10 cellular contexts compared by ENCODE assay signal in genomic region chr5:151569132-151570046, GRCh38. TPM values are rescaled to one million over a fixed set of nuclear protein-coding genes. Genes with fewer than 3 reads are reported as not detected.
DNase-seq lines count a peak whose midpoint lies in the region; ATAC-seq, FAIRE-seq and TF ChIP-seq lines count a peak whose summit lies in the region.
"Had no signal": no experiment of that assay in that cellular context is flagged by ENCODE, and none has a peak within 500 bp of the region (broad histone marks: within the 10 kb centered on the region; RNA-seq: fewer than 3 reads in every experiment).

No MANE protein-coding gene starts in this region.

- H3K27ac Mint-ChIP-seq in activated B cell treated with CpG ODN at 0.5 μM for 24 hours (no peak overlapping the region), mesothelial cell of epicardium (peak overlapping the region; percentile 71)
- H3K27ac Mint-ChIP-seq: neural progenitor cell had no signal

- CTCF ChIA-PET in activated B cell treated with CpG ODN at 0.5 μM for 24 hours (lab: Charles Lee), result no interaction called here

- WGBS in prostate gland, result 66% methylated on average over 8 of the region's 8 CpGs

- TF ChIP-seq CTCF in activated B cell treated with CpG ODN at 0.5 μM for 24 hours (IDR thresholded peaks at IDR 0.05) (no peak), mesothelial cell of epicardium (IDR thresholded peaks at IDR 0.05; ENCODE audit: unreplicated experiment) (no peak), upper lobe of right lung (IDR thresholded peaks at IDR 0.05) (no peak), kidney (IDR thresholded peaks at IDR 0.05; ENCODE audit: borderline replicate concordance, extremely low read depth, insufficient read depth) (no peak), prostate gland (IDR thresholded peaks at IDR 0.05) (no peak)

- H3K36me3 Mint-ChIP-seq in activated B cell treated with CpG ODN at 0.5 μM for 24 hours (ENCODE audit: low read depth) (no peaks in the 10 kb centered on the region), mesothelial cell of epicardium (peaks cover 7% of the 10 kb centered on the region)
- H3K36me3 Mint-ChIP-seq: neural progenitor cell had no signal

- DNase-seq in activated B cell treated with CpG ODN at 0.5 μM for 24 hours (no peak), mesothelial cell of epicardium (ENCODE audit: low spot score in 2 of 2, unreplicated experiment in 2 of 2) (no peak), upper lobe of right lung (no peak), kidney (no peak), prostate gland (ENCODE audit: low spot score) (no peak), NCI-H2107 treated with DMSO at 0.1 percent for 48 hours (lab: John Stamatoyannopoulos, UW; ENCODE audit: unreplicated experiment) (no peak)
- DNase-seq: DMS79 treated with DMSO at 0.1 percent for 48 hours had no signal

- no peak overlapping the region for H3K9ac ChIP-seq in kidney (ENCODE audit: low read length in 2 of 2)
- H3K9ac ChIP-seq: neural progenitor cell had no signal

- no peaks in the 10 kb centered on the region for H3K27me3 Mint-ChIP-seq in activated B cell treated with CpG ODN at 0.5 μM for 24 hours
- no peaks in the 10 kb centered on the region for H3K27me3 Mint-ChIP-seq in mesothelial cell of epicardium (ENCODE audit: low read depth)

- H3K4me3 ChIP-seq in upper lobe of right lung (no peak overlapping the region), kidney (ENCODE audit: low read length in 2 of 2) (no peak overlapping the region), prostate gland (no peak overlapping the region)
- H3K4me3 ChIP-seq: neural progenitor cell had no signal

- H3K4me1 Mint-ChIP-seq in activated B cell treated with CpG ODN at 0.5 μM for 24 hours (peaks cover 19% of the 10 kb centered on the region), mesothelial cell of epicardium (peaks cover 25% of the 10 kb centered on the region)
- H3K4me1 Mint-ChIP-seq: neural progenitor cell had no signal

- no peaks in the 10 kb centered on the region for H3K4me1 ChIP-seq in upper lobe of right lung
- no peaks in the 10 kb centered on the region for H3K4me1 ChIP-seq in kidney (ENCODE audit: control insufficient read depth in 1 of 2, insufficient read depth in 1 of 2, low read depth in 1 of 2, low read length in 2 of 2)
- no peaks in the 10 kb centered on the region for H3K4me1 ChIP-seq in prostate gland (replicated peaks)
- H3K4me1 ChIP-seq: neural progenitor cell had no signal

- peak; percentile 74 for ATAC-seq in GM18511 (IDR thresholded peaks at IDR 0.05; ENCODE audit: unreplicated experiment)
- ATAC-seq in GM21723 (IDR thresholded peaks at IDR 0.05; ENCODE audit: unreplicated experiment), result peak; percentile 59
- peak; percentile 60 for ATAC-seq in activated B cell treated with CpG ODN at 0.5 μM for 24 hours (ENCODE audit: low read depth)
- ATAC-seq in upper lobe of right lung, result no peak

- no peak for FAIRE-seq in kidney (lab: Jason Lieb, UNC)

- H3K36me3 ChIP-seq in upper lobe of right lung, result no peaks in the 10 kb centered on the region
- no peaks in the 10 kb centered on the region for H3K36me3 ChIP-seq in kidney (ENCODE audit: control insufficient read depth in 1 of 2, insufficient read depth in 2 of 2, low read length in 2 of 2)
- H3K36me3 ChIP-seq in prostate gland, result no peaks in the 10 kb centered on the region
- H3K36me3 ChIP-seq: neural progenitor cell had no signal

- intact Hi-C loops in activated B cell treated with CpG ODN at 0.5 μM for 24 hours (cut with micrococcal nuclease) (no loop called here), upper lobe of right lung (cut with DNase I) (no loop called here), kidney (cut with DNase I) (no loop called here), prostate gland (cut with DNase I) (no loop called here)

- TF ChIP-seq POLR2A in prostate gland (IDR thresholded peaks at IDR 0.05), result no peak

- POLR2A ChIA-PET in activated B cell treated with CpG ODN at 0.5 μM for 24 hours (lab: Charles Lee), result interaction anchor here (0.6 kb wide), 1 partner anchor 8 kb away, joined by 10 read pairs; no protein-coding TSS in a partner anchor

- H3K9me3 Mint-ChIP-seq in activated B cell treated with CpG ODN at 0.5 μM for 24 hours (no peaks in the 10 kb centered on the region), mesothelial cell of epicardium (peaks cover 5% of the 10 kb centered on the region)

- H3K9me3 ChIP-seq in upper lobe of right lung, result no peaks in the 10 kb centered on the region
- H3K9me3 ChIP-seq in kidney (ENCODE audit: control insufficient read depth in 1 of 2, low read length in 2 of 2), result no peaks in the 10 kb centered on the region
- no peaks in the 10 kb centered on the region for H3K9me3 ChIP-seq in prostate gland

- H3K27me3 ChIP-seq in upper lobe of right lung (no peaks in the 10 kb centered on the region), prostate gland (replicated peaks; ENCODE audit: insufficient read depth) (no peaks in the 10 kb centered on the region)
- H3K27me3 ChIP-seq: neural progenitor cell had no signal

- no peak overlapping the region for H3K4me3 Mint-ChIP-seq in activated B cell treated with CpG ODN at 0.5 μM for 24 hours
- H3K4me3 Mint-ChIP-seq in mesothelial cell of epicardium, result no peak overlapping the region
- H3K4me3 Mint-ChIP-seq: neural progenitor cell had no signal

- H3K27ac ChIP-seq in upper lobe of right lung (no peak overlapping the region), kidney (ENCODE audit: low read depth in 2 of 2, low read length in 2 of 2) (no peak overlapping the region), prostate gland (no peak overlapping the region)
- H3K27ac ChIP-seq: neural progenitor cell had no signal

RNA-seq across cellular contexts. Expression of gene FAT2, which starts 21.7 kb away (rescaled TPM):
- 0.02 TPM in 2 replicates for total RNA-seq in activated B cell treated with CpG ODN at 0.5 μM for 24 hours
- total RNA-seq in mesothelial cell of epicardium, result 2.5 to 2.8 TPM (median 2.8 TPM) in 3 replicates
- total RNA-seq in upper lobe of right lung, result 0.41 TPM
- 0.13 TPM for total RNA-seq in kidney
- polyA plus RNA-seq in kidney (ENCODE audit: insufficient read depth, low read depth, low replicate concordance), result 0.37 TPM
- 10 to 100 TPM in 1 of 2 donors, 1 to 10 TPM in 1; 5.6 to 22.5 TPM for total RNA-seq in prostate gland
